16 cellular contexts compared by ENCODE assay signal in the genomic region with DNA sequence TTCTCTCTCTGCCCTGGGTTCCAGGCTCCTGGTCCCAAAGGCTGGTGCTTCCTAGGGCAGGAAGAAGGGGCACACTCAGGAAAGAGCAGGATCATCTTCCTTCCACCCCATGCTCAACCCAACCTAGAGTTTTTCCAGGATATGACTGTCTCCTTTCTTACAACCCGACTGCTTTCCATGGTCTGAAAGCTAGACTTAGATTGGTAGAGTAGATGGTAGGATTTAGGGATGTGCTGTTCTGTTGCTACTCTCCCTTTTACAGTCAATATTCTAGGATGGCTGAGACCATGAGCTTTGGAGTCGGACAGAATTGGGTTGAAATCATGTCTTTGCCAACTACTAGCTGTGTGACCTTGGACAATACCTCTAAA. TPM values are rescaled to one million over a fixed set of nuclear protein-coding genes. Genes with fewer than 3 reads are reported as not detected.
"Had no signal": no experiment of that assay in that cellular context is flagged by ENCODE, and none has a peak within 500 bp of the region (broad histone marks: within the 10 kb centered on the region; RNA-seq: fewer than 3 reads in every experiment).

No MANE protein-coding gene starts in this region.

- ATAC-seq: activated CD8-positive, alpha-beta T cell treated with anti-CD3 and anti-CD28 coated beads, Interleukin-2, amount 10 ng/mL, durations not matched to agents 7 days and 5 days; activated T-cell treated with anti-CD3 and anti-CD28 coated beads, Interleukin-2, amount 50 U/mL, for 72 hours; stimulated activated memory B cell treated with anti-CD40 and anti-IgM and Interleukin-4, amounts not matched to agents 10 μg/mL and 1 μg/mL and 100 μg/mL, for 72 hours had no signal

- H3K4me2 ChIP-seq: neural progenitor cell had no signal

- H3K4me1 ChIP-seq: SJSA1, suprapubic skin had no signal

- H3K9me3 ChIP-seq: ovary, SJSA1, suprapubic skin, upper lobe of right lung had no signal

- H3K27me3 ChIP-seq: neural progenitor cell, ovary, SJSA1, suprapubic skin, upper lobe of right lung had no signal

- H3K4me3 ChIP-seq: neural progenitor cell, ovary, SJSA1, suprapubic skin, upper lobe of right lung had no signal

- H2AFZ ChIP-seq: neural progenitor cell had no signal

- H3K27ac ChIP-seq: neural progenitor cell, SJSA1, suprapubic skin had no signal

- H3K9ac ChIP-seq: neural progenitor cell had no signal

- H3K36me3 ChIP-seq: neural progenitor cell, ovary, SJSA1, suprapubic skin, upper lobe of right lung had no signal

- DNase-seq: activated B cell treated with CpG ODN at 0.5 μM for 24 hours; activated CD4-positive, alpha-beta T cell treated with anti-CD3 and anti-CD28 coated beads for 48 hours; activated CD8-positive, alpha-beta memory T cell treated with anti-CD3 and anti-CD28 coated beads, Interleukin-2, amount 50 U/mL, for 48 hours; activated CD8-positive, alpha-beta T cell treated with anti-CD3 and anti-CD28 coated beads, Interleukin-2, amount 10 ng/mL, durations not matched to agents 7 days and 5 days; activated gamma-delta T cell treated with Interleukin-2 at 50 U/mL for 16 hours; activated naive CD8-positive, alpha-beta T cell treated with anti-CD3 and anti-CD28 coated beads for 36 hours; activated T-cell treated with anti-CD3 and anti-CD28 coated beads, Interleukin-2, amount 50 U/mL, for 72 hours; aorta; effector memory CD4-positive, alpha-beta T cell; SW 1271; upper lobe of right lung had no signal

RNA-seq across cellular contexts. Expression of a gene that starts 45.9 kb away (rescaled TPM):
- total RNA-seq: activated B cell treated with CpG ODN at 0.5 μM for 24 hours; activated naive CD8-positive, alpha-beta T cell treated with anti-CD3 and anti-CD28 coated beads for 36 hours; activated T-cell treated with anti-CD3 and anti-CD28 coated beads, Interleukin-2, amount 50 U/mL, for 72 hours had no signal
